1 cellular context compared by ENCODE assay signal in the genomic region with DNA sequence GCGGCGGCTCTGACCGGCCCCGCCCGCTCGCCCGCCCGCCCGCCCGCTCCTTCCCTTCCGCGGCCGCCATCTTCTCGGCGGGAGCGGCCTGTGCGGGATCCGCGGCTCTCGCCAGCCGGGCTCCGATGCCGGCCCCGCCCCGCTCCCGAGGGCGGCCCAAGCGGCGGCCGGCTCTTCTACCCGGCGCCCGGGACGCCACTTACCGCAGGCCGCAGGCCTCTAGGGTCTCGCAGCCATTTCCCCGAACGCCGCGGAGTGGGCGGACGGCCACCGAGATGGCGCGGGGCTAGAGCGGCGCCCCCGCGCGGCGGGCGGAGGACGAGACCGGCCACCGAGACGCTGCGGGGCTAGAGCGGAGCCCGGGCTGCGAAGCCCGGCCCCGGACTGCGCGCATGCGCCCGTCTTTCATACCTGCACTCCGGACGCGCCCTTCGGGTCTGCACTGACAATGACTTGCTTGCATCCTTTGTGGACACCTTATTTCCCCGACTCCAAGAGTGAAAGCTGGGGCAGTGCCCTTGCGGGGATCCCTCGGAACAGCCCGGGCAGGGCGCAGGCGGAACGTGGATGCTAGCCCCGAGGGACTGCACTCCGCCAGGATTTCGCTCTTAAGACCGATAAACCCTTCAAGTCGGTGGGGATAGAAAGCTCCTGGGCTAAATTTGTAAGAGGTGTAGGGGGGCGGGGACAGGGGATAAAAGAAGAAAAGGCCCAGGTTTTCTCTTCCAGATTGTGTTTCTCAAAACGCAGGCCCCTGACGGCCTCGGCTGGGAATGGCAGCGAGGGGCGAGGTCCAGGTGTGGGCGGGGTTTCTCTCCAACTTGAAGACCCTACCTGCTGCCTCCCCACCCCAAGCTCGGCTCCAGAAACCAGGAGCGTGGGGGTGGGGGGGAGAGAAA.
TF ChIP-seq lines count a peak whose summit lies in the region.

TSS of gene DIDO1 (minus strand) at position 277 of the 899 bp plus-strand sequence.

TF ChIP-seq in HepG2, 621 proteins besides CTCF, POLR2A, EP300 and RAD21 (continued from another document):
- TF ChIP-seq, protein P1, sequence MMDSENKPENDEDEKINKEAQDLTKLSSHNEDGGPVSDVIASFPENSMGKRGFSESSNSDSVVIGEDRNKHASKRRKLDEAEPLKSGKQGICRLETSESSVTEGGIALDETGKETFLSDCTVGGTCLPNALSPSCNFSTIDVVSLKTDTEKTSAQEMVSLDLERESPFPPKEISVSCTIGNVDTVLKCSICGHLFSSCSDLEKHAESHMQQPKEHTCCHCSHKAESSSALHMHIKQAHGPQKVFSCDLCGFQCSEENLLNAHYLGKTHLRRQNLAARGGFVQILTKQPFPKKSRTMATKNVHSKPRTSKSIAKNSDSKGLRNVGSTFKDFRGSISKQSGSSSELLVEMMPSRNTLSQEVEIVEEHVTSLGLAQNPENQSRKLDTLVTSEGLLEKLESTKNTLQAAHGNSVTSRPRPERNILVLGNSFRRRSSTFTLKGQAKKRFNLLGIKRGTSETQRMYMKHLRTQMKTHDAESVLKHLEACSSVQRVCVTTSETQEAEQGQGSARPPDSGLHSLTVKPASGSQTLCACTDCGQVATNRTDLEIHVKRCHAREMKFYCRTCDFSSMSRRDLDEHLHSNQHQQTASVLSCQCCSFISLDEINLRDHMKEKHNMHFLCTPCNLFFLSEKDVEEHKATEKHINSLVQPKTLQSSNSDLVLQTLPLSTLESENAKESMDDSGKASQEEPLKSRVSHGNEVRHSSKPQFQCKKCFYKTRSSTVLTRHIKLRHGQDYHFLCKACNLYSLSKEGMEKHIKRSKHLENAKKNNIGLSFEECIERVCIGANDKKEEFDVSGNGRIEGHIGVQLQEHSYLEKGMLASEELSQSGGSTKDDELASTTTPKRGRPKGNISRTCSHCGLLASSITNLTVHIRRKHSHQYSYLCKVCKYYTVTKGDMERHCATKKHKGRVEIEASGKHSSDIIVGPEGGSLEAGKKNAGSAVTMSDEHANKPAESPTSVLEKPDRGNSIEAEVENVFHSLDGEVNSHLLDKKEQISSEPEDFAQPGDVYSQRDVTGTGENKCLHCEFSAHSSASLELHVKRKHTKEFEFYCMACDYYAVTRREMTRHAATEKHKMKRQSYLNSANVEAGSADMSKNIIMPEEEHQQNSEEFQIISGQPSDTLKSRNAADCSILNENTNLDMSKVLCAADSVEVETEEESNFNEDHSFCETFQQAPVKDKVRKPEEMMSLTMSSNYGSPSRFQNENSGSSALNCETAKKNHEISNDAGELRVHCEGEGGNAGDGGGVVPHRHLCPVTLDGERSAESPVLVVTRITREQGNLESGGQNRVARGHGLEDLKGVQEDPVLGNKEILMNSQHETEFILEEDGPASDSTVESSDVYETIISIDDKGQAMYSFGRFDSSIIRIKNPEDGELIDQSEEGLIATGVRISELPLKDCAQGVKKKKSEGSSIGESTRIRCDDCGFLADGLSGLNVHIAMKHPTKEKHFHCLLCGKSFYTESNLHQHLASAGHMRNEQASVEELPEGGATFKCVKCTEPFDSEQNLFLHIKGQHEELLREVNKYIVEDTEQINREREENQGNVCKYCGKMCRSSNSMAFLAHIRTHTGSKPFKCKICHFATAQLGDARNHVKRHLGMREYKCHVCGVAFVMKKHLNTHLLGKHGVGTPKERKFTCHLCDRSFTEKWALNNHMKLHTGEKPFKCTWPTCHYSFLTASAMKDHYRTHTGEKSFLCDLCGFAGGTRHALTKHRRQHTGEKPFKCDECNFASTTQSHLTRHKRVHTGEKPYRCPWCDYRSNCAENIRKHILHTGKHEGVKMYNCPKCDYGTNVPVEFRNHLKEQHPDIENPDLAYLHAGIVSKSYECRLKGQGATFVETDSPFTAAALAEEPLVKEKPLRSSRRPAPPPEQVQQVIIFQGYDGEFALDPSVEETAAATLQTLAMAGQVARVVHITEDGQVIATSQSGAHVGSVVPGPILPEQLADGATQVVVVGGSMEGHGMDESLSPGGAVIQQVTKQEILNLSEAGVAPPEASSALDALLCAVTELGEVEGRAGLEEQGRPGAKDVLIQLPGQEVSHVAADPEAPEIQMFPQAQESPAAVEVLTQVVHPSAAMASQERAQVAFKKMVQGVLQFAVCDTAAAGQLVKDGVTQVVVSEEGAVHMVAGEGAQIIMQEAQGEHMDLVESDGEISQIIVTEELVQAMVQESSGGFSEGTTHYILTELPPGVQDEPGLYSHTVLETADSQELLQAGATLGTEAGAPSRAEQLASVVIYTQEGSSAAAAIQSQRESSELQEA (CRISPR knock-in tag; IDR thresholded peaks at IDR 0.05; ENCODE audit: not compliant biosample characterization), result no peak
- TF ChIP-seq SRSF9 (IDR thresholded peaks at IDR 0.05; ENCODE audit: borderline replicate concordance, insufficient read depth, low read depth, low read length, poor library complexity, severe bottlenecking), result no peak
- TF ChIP-seq JUND (CRISPR knock-in tag; IDR thresholded peaks at IDR 0.05), result peak; percentile 58
- TF ChIP-seq ZNF225 (CRISPR knock-in tag; IDR thresholded peaks at IDR 0.05), result no peak
- TF ChIP-seq ZNF609 (CRISPR knock-in tag; IDR thresholded peaks at IDR 0.05; ENCODE audit: borderline replicate concordance), result peak; percentile 29; the same call in 1 of the 2 replicates
- TF ChIP-seq MBNL3 (CRISPR knock-in tag; conservative IDR thresholded peaks at IDR 0.05), result no peak
- TF ChIP-seq ZBTB20 (CRISPR knock-in tag; IDR thresholded peaks at IDR 0.05; ENCODE audit: borderline replicate concordance, low read depth), result peak; percentile 44; the same call in 1 of the 2 replicates
- peak; percentile 92 for TF ChIP-seq RELA (CRISPR knock-in tag; IDR thresholded peaks at IDR 0.05)
- TF ChIP-seq CCDC6 (CRISPR knock-in tag; IDR thresholded peaks at IDR 0.05), result peak; percentile 92
- peak; percentile 96 for TF ChIP-seq ZFY (CRISPR knock-in tag; IDR thresholded peaks at IDR 0.05)
- peak; percentile 89; the same call in 1 of the 2 replicates for TF ChIP-seq ZNF205 (CRISPR knock-in tag; IDR thresholded peaks at IDR 0.05)
- no peak for TF ChIP-seq CBX2 (IDR thresholded peaks at IDR 0.05; ENCODE audit: low read depth, low read length)
- no peak for TF ChIP-seq CBX2 (CRISPR knock-in tag; IDR thresholded peaks at IDR 0.05; ENCODE audit: low read depth)
- TF ChIP-seq, protein P2, sequence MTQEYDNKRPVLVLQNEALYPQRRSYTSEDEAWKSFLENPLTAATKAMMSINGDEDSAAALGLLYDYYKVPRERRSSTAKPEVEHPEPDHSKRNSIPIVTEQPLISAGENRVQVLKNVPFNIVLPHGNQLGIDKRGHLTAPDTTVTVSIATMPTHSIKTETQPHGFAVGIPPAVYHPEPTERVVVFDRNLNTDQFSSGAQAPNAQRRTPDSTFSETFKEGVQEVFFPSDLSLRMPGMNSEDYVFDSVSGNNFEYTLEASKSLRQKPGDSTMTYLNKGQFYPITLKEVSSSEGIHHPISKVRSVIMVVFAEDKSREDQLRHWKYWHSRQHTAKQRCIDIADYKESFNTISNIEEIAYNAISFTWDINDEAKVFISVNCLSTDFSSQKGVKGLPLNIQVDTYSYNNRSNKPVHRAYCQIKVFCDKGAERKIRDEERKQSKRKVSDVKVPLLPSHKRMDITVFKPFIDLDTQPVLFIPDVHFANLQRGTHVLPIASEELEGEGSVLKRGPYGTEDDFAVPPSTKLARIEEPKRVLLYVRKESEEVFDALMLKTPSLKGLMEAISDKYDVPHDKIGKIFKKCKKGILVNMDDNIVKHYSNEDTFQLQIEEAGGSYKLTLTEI (CRISPR knock-in tag; conservative IDR thresholded peaks at IDR 0.05), result no peak
- no peak for TF ChIP-seq ATRX (CRISPR knock-in tag; IDR thresholded peaks at IDR 0.05; ENCODE audit: borderline replicate concordance)
- TF ChIP-seq PAWR (CRISPR knock-in tag; IDR thresholded peaks at IDR 0.05; ENCODE audit: borderline replicate concordance), result no peak
- peak; percentile 47; the same call in 1 of the 2 replicates for TF ChIP-seq ZBTB7B (CRISPR knock-in tag; IDR thresholded peaks at IDR 0.05)
- TF ChIP-seq CAMTA2 (CRISPR knock-in tag; IDR thresholded peaks at IDR 0.05; ENCODE audit: borderline replicate concordance), result no peak; the same call in 1 of the 2 replicates
- TF ChIP-seq, protein P3, sequence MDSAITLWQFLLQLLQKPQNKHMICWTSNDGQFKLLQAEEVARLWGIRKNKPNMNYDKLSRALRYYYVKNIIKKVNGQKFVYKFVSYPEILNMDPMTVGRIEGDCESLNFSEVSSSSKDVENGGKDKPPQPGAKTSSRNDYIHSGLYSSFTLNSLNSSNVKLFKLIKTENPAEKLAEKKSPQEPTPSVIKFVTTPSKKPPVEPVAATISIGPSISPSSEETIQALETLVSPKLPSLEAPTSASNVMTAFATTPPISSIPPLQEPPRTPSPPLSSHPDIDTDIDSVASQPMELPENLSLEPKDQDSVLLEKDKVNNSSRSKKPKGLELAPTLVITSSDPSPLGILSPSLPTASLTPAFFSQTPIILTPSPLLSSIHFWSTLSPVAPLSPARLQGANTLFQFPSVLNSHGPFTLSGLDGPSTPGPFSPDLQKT (CRISPR knock-in tag; IDR thresholded peaks at IDR 0.05; ENCODE audit: borderline replicate concordance), result peak; percentile 71; the same call in 1 of the 2 replicates
- peak; percentile 61; the same call in 1 of the 2 replicates for TF ChIP-seq ZBTB3 (CRISPR knock-in tag; IDR thresholded peaks at IDR 0.05; ENCODE audit: borderline replicate concordance, low read depth)
- TF ChIP-seq NFKBIZ (CRISPR knock-in tag; IDR thresholded peaks at IDR 0.05), result peak; percentile 19; the same call in 1 of the 2 replicates
- no peak for TF ChIP-seq ZNF776 (CRISPR knock-in tag; IDR thresholded peaks at IDR 0.05)
- peak; percentile 54 for TF ChIP-seq ZNF431 (CRISPR knock-in tag; IDR thresholded peaks at IDR 0.05; ENCODE audit: borderline replicate concordance, low read depth)
- TF ChIP-seq ZFP36L1 (CRISPR knock-in tag; IDR thresholded peaks at IDR 0.05), result peak; percentile 68; the same call in 1 of the 2 replicates
- peak; percentile 66; the same call in 1 of the 2 replicates for TF ChIP-seq MAX (IDR thresholded peaks at IDR 0.05)
- TF ChIP-seq, protein P4, sequence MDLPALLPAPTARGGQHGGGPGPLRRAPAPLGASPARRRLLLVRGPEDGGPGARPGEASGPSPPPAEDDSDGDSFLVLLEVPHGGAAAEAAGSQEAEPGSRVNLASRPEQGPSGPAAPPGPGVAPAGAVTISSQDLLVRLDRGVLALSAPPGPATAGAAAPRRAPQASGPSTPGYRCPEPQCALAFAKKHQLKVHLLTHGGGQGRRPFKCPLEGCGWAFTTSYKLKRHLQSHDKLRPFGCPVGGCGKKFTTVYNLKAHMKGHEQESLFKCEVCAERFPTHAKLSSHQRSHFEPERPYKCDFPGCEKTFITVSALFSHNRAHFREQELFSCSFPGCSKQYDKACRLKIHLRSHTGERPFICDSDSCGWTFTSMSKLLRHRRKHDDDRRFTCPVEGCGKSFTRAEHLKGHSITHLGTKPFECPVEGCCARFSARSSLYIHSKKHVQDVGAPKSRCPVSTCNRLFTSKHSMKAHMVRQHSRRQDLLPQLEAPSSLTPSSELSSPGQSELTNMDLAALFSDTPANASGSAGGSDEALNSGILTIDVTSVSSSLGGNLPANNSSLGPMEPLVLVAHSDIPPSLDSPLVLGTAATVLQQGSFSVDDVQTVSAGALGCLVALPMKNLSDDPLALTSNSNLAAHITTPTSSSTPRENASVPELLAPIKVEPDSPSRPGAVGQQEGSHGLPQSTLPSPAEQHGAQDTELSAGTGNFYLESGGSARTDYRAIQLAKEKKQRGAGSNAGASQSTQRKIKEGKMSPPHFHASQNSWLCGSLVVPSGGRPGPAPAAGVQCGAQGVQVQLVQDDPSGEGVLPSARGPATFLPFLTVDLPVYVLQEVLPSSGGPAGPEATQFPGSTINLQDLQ (CRISPR knock-in tag; IDR thresholded peaks at IDR 0.05), result no peak; the same call in 1 of the 2 replicates
- no peak for TF ChIP-seq CHD2 (IDR thresholded peaks at IDR 0.05; ENCODE audit: low read depth, low read length)
- peak; percentile 65; the same call in 1 of the 2 replicates for TF ChIP-seq IRX3 (CRISPR knock-in tag; IDR thresholded peaks at IDR 0.05; ENCODE audit: borderline replicate concordance, low read depth)
- TF ChIP-seq ZNF792 (CRISPR knock-in tag; IDR thresholded peaks at IDR 0.05), result peak; percentile 82; the same call in 1 of the 2 replicates
- TF ChIP-seq SRY (CRISPR knock-in tag; IDR thresholded peaks at IDR 0.05), result peak; percentile 52
- no peak for TF ChIP-seq NFE2L1 (CRISPR knock-in tag; IDR thresholded peaks at IDR 0.05; ENCODE audit: borderline replicate concordance)
- no peak for TF ChIP-seq ZNF382 (CRISPR knock-in tag; IDR thresholded peaks at IDR 0.05; ENCODE audit: borderline replicate concordance)
- TF ChIP-seq YEATS4 (CRISPR knock-in tag; IDR thresholded peaks at IDR 0.05; ENCODE audit: borderline replicate concordance), result peak; percentile 96
